In the genomic region with DNA sequence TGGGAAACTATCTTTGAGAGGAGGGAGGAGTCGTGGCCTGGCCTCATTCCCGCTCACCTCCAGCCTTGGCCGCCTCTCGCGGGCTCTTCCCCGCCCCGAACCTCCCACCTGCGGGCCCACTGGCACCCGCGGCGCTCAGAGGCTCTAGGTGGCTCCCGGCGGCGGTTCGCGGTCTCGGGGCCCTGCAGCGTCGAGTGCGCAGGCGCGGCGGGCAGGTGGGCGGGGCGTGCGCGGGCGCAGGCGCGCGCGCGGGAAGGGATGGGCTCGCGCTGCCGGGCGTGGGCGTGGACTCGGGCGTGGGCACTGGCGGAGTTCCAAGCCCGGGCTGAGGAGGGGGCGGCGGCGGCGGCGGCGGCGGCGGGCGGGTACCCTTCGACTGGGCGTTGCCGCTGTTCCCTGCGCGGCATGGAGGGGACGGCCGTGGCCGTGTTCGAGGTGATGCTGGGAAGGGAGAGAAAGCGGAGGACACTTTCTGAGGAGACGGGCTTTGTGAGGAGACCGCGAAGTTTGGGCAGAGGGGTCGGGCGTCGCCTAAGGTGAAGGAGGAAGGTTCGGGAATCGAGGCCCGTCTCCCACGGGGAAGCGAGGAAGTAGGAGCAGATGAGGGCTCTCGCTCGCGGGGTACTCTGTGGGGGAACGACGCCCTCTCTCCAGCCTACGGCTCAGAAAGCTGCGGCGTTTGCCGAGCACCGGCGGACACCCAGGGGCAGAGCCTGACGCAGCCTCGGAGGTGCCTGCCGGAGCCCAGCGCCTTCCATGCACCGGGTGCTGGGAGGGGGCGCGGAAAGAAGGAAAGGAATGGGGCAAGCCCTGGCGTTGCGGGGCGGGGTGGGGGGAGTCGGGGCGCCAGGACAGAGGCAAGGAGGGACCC, we compare ENCODE assay signal across 8 cellular contexts. TPM values are rescaled to one million over a fixed set of nuclear protein-coding genes. Genes with fewer than 3 reads are reported as not detected.
DNase-seq lines count a peak whose midpoint lies in the region; ATAC-seq and TF ChIP-seq lines count a peak whose summit lies in the region.

No MANE protein-coding gene starts in this region.

- ATAC-seq in CD4-positive, alpha-beta T cell (ENCODE audit: poor library complexity): peak; percentile 87
- peak; percentile 86 for ATAC-seq in GM19463 (IDR thresholded peaks at IDR 0.05; ENCODE audit: unreplicated experiment)
- peak; percentile 90 for ATAC-seq in effector memory CD8-positive, alpha-beta T cell (replicated peaks)

- H3K4me3 ChIP-seq in mesendoderm (ENCODE audit: low read length): peak overlapping the region; percentile 86

- H3K79me2 ChIP-seq in mesendoderm (ENCODE audit: control insufficient read depth, insufficient read depth, low read length): no peaks in the 10 kb centered on the region

- peak overlapping the region; percentile 91 for H3K4me3 Mint-ChIP-seq in CD4-positive, alpha-beta T cell
- peak overlapping the region; percentile 93 to 94 for H3K4me3 Mint-ChIP-seq in effector memory CD8-positive, alpha-beta T cell

- POLR2A ChIA-PET in CD4-positive, alpha-beta T cell (lab: Charles Lee): interaction anchor here (1.1 kb wide), 2 partner anchors 18 to 98 kb away, joined by 3 to 6 read pairs; partner anchors contain the start of gene RCE1

- peak overlapping the region; percentile 97 for H3K4me2 ChIP-seq in mesendoderm (ENCODE audit: low read length)

- H2AK5ac ChIP-seq in mesendoderm (ENCODE audit: low read length): no peak overlapping the region

- H3K4me1 ChIP-seq in mesendoderm (ENCODE audit: control insufficient read depth, low read depth, low read length): no peaks in the 10 kb centered on the region

- H3K18ac ChIP-seq in mesendoderm (ENCODE audit: low read length): peak overlapping the region; percentile 82

- no peaks in the 10 kb centered on the region for H3K36me3 Mint-ChIP-seq in CD4-positive, alpha-beta T cell (ENCODE audit: low read depth)
- peaks cover 8% of the 10 kb centered on the region for H3K36me3 Mint-ChIP-seq in effector memory CD8-positive, alpha-beta T cell (ENCODE audit: insufficient read depth)

- CTCF ChIA-PET in CD4-positive, alpha-beta T cell (lab: Charles Lee): interaction anchor here (1.3 kb wide), 1 partner anchor 90 kb away, joined by 4 read pairs; no protein-coding TSS in a partner anchor

- H3K27me3 Mint-ChIP-seq in CD4-positive, alpha-beta T cell: no peaks in the 10 kb centered on the region
- H3K27me3 Mint-ChIP-seq in effector memory CD8-positive, alpha-beta T cell: no peaks in the 10 kb centered on the region

- peak overlapping the region; percentile 92 for H3K56ac ChIP-seq in mesendoderm (ENCODE audit: low read length)

- peak overlapping the region; percentile 78 for H3K27ac Mint-ChIP-seq in CD4-positive, alpha-beta T cell
- peak overlapping the region; percentile 79 to 85 for H3K27ac Mint-ChIP-seq in effector memory CD8-positive, alpha-beta T cell

- DNase-seq in CD4-positive, alpha-beta T cell: peak; percentile 79 to 93 (median 84)
- DNase-seq in HS-5 (ENCODE audit: low read depth) (peak; percentile 20), NK-92 (lab: John Stamatoyannopoulos, UW; ENCODE audit: unreplicated experiment) (peak; percentile 16), mesendoderm (peak; percentile 70)
- DNase-seq in activated CD8-positive, alpha-beta memory T cell treated with anti-CD3 and anti-CD28 coated beads for 48 hours (ENCODE audit: low read depth in 2 of 3, low spot score in 2 of 3): peak; percentile 76 to 79 (median 79)
- peak; percentile 86 to 91 (median 88) for DNase-seq in effector memory CD8-positive, alpha-beta T cell
- peak; percentile 72 for DNase-seq in stimulated activated CD8-positive, alpha-beta memory T cell treated with anti-CD3 and anti-CD28 coated beads, Interleukin-15, amount 100 ng/mL, for 1 hour (ENCODE audit: low read depth)

- H3K27ac ChIP-seq in CD4-positive, alpha-beta T cell (ENCODE audit: low read depth, low read length): peak overlapping the region; percentile 60
- H3K27ac ChIP-seq in mesendoderm (ENCODE audit: low read depth, low read length): peak overlapping the region; percentile 33

- no peak overlapping the region for H2BK15ac ChIP-seq in mesendoderm (replicated peaks; ENCODE audit: low read depth)

- peaks cover 13% of the 10 kb centered on the region for H3K4me1 Mint-ChIP-seq in CD4-positive, alpha-beta T cell (ENCODE audit: low read depth)
- H3K4me1 Mint-ChIP-seq in effector memory CD8-positive, alpha-beta T cell (ENCODE audit: low read depth in 2 of 2): peaks cover 4 to 11% of the 10 kb centered on the region in 2 donors

- no CpG with 5 or more reads among the region's 95 CpGs for WGBS in mesendoderm (ENCODE audit: extremely low coverage, insufficient coverage, low lambda C conversion rate)

- H3K9me3 ChIP-seq in CD4-positive, alpha-beta T cell (ENCODE audit: control insufficient read depth, low read length): no peaks in the 10 kb centered on the region

- H2BK120ac ChIP-seq in mesendoderm (ENCODE audit: low read depth, low read length): no peak overlapping the region

- peak overlapping the region; percentile 83 for H3K4ac ChIP-seq in mesendoderm (ENCODE audit: low read depth, low read length)

- no peaks in the 10 kb centered on the region for H3K79me1 ChIP-seq in mesendoderm (ENCODE audit: low read length)

- H3K9ac ChIP-seq in mesendoderm (ENCODE audit: low read length): peak overlapping the region; percentile 88

- no peak overlapping the region for H3K23ac ChIP-seq in mesendoderm (ENCODE audit: low read length)

- no peak overlapping the region for H2BK5ac ChIP-seq in mesendoderm (ENCODE audit: low read length)

- no peak overlapping the region for H4K5ac ChIP-seq in mesendoderm (ENCODE audit: low read length)

- H3K9me3 Mint-ChIP-seq in CD4-positive, alpha-beta T cell: no peaks in the 10 kb centered on the region
- H3K9me3 Mint-ChIP-seq in effector memory CD8-positive, alpha-beta T cell: no peaks in the 10 kb centered on the region

- no peaks in the 10 kb centered on the region for H3K27me3 ChIP-seq in CD4-positive, alpha-beta T cell (ENCODE audit: control insufficient read depth, insufficient read depth, low read length)
- no peaks in the 10 kb centered on the region for H3K27me3 ChIP-seq in mesendoderm (ENCODE audit: insufficient read depth, low read length, poor library complexity)

- H4K8ac ChIP-seq in mesendoderm (ENCODE audit: low read depth, low read length): peak overlapping the region; percentile 30

- H3K36me3 ChIP-seq in mesendoderm (ENCODE audit: control insufficient read depth, insufficient read depth, low read length): no peaks in the 10 kb centered on the region

- TF ChIP-seq CTCF in CD4-positive, alpha-beta T cell (IDR thresholded peaks at IDR 0.05): no peak

- intact Hi-C loops in CD4-positive, alpha-beta T cell (cut with DNase I, micrococcal nuclease): loop anchor here in 1 of 2 experiments (2.0 kb wide), 2 partner anchors 98 to 278 kb away; partner anchors contain the start of genes PELI3 and RCE1

RNA-seq across cellular contexts. Expression of gene SPTBN2, which starts 15.7 kb away (rescaled TPM):
- not detected for total RNA-seq in CD4-positive, alpha-beta T cell
- polyA plus RNA-seq in mesendoderm (2013, experiment 1 of 2): 14.9 TPM
- 15.9 TPM for polyA plus RNA-seq in mesendoderm (2013, experiment 2 of 2)

Comparison
In these comparisons a context has a peak if more than half of its experiments do, and no peak if none do; other contexts are left out.
1. Peak in every context shown above with its lines: DNase-seq, ATAC-seq, H3K4me3 ChIP-seq and H3K27ac ChIP-seq.
2. DNase-seq: peak in every context shown above with its lines; median percentile 88 in effector memory CD8-positive, alpha-beta T cell; 84 in CD4-positive, alpha-beta T cell; 79 in activated CD8-positive, alpha-beta memory T cell treated with anti-CD3 and anti-CD28 coated beads for 48 hours; 72 in stimulated activated CD8-positive, alpha-beta memory T cell treated with anti-CD3 and anti-CD28 coated beads, Interleukin-15, amount 100 ng/mL, for 1 hour; 70 in mesendoderm; 20 in HS-5; 16 in NK-92.